In the genomic region with DNA sequence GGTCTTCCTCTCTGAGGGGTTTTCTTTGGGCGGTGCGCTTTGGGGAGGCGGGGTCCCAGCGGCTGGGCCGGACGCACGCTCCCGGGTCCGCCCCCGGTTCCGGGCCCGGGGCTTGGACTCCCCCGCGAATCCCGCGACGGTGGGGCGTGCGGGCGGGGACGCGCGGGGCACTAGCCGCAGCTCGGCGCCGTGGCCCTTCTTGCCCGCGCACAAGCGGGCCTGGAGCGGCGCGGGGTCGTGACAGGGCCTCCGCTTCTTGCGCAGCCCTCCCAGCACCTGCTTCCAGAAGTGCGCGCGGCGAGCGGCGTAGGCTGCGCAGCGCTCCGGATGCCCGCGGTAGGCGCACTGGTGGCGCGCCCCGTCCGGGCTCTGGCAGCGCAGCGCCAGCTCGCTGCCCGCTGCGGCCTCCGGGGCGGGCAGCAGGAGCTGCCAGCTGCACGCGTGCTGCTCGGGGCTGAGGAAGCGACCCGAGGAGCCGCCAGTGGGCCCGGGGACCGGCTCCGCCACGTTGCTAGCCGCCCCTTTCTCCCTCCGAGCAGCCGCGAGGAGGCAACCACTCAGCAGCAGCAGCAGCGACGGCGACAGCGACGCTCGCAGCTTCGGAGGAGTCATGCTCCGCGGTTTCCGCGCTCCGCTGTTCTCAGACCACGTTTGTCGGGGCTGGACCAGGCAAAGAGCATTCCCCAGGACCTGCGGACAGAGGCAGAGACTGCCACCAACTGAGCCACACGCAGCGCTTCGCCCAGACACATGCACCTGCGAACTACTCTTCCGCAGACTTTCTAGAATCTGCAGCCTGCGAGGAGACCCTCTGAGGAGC, we compare ENCODE assay signal across 1 cellular context.
TF ChIP-seq lines count a peak whose summit lies in the region.

No MANE protein-coding gene starts in this region.

TF ChIP-seq in H1, 55 proteins besides CTCF, POLR2A, EP300 and RAD21:
- no peak for TF ChIP-seq CHD1 (IDR thresholded peaks at IDR 0.05; ENCODE audit: low read depth, low read length)
- TF ChIP-seq BACH1 (IDR thresholded peaks at IDR 0.05; ENCODE audit: low read length) = no peak; the same call in 1 of the 2 replicates
- peak; percentile 62 for TF ChIP-seq RBBP5 (IDR thresholded peaks at IDR 0.05; ENCODE audit: borderline replicate concordance, low read depth, low read length)
- no peak for TF ChIP-seq BCL11A (IDR thresholded peaks at IDR 0.05; ENCODE audit: low read depth in 2 of 2, low read length in 2 of 2)
- TF ChIP-seq CEBPB (IDR thresholded peaks at IDR 0.05; ENCODE audit: low read depth, low read length) = no peak
- TF ChIP-seq GABPA (IDR thresholded peaks at IDR 0.05; ENCODE audit: borderline replicate concordance, insufficient read depth, low read length) = no peak
- peak; percentile 54; the same call in 1 of the 2 replicates for TF ChIP-seq TEAD4 (IDR thresholded peaks at IDR 0.05; ENCODE audit: low read depth, low read length)
- TF ChIP-seq CBX5 (IDR thresholded peaks at IDR 0.05; ENCODE audit: low read depth, low read length) = no peak
- no peak for TF ChIP-seq POU5F1 (IDR thresholded peaks at IDR 0.05; ENCODE audit: low read depth, low read length)
- TF ChIP-seq, protein P1, sequence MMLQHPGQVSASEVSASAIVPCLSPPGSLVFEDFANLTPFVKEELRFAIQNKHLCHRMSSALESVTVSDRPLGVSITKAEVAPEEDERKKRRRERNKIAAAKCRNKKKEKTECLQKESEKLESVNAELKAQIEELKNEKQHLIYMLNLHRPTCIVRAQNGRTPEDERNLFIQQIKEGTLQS (IDR thresholded peaks at IDR 0.05; ENCODE audit: insufficient read depth, low read depth, low read length) = no peak
- no peak for TF ChIP-seq SAP30 (IDR thresholded peaks at IDR 0.05; ENCODE audit: insufficient read depth, insufficient replicate concordance, low read length)
- TF ChIP-seq, protein P2, sequence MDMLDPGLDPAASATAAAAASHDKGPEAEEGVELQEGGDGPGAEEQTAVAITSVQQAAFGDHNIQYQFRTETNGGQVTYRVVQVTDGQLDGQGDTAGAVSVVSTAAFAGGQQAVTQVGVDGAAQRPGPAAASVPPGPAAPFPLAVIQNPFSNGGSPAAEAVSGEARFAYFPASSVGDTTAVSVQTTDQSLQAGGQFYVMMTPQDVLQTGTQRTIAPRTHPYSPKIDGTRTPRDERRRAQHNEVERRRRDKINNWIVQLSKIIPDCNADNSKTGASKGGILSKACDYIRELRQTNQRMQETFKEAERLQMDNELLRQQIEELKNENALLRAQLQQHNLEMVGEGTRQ (IDR thresholded peaks at IDR 0.05; ENCODE audit: low read length) = no peak
- TF ChIP-seq POLR2AphosphoS5 (IDR thresholded peaks at IDR 0.05; ENCODE audit: low read depth, low read length) = no peak; the same call in 1 of the 2 replicates
- no peak for TF ChIP-seq SIX5 (IDR thresholded peaks at IDR 0.05; ENCODE audit: low read depth, low read length)
- TF ChIP-seq RXRA (IDR thresholded peaks at IDR 0.05; ENCODE audit: insufficient read depth, low read depth, low read length) = no peak
- TF ChIP-seq SUZ12 (IDR thresholded peaks at IDR 0.05; ENCODE audit: low read length) = peak; percentile 30; the same call in 1 of the 2 replicates
- no peak for TF ChIP-seq JUND (IDR thresholded peaks at IDR 0.05; ENCODE audit: low read length)
- TF ChIP-seq FOSL1 (IDR thresholded peaks at IDR 0.05; ENCODE audit: insufficient read depth, low read depth, low read length) = 0 out of 2 replicates have a peak, but pooled peaks have one; percentile 38
- no peak for TF ChIP-seq KDM5A (IDR thresholded peaks at IDR 0.05; ENCODE audit: low read length)
- 0 out of 2 replicates have a peak, but pooled peaks have one; percentile 57 for TF ChIP-seq TAF1 (IDR thresholded peaks at IDR 0.05; ENCODE audit: low read depth, low read length)
- TF ChIP-seq SP2 (IDR thresholded peaks at IDR 0.05; ENCODE audit: low read length) = peak; percentile 18; the same call in 1 of the 2 replicates
- TF ChIP-seq CBX8 (IDR thresholded peaks at IDR 0.05; ENCODE audit: borderline replicate concordance, low read depth, low read length) = no peak
- TF ChIP-seq RNF2 (IDR thresholded peaks at IDR 0.05; ENCODE audit: borderline replicate concordance, low read depth, low read length, missing control alignments, poor library complexity, severe bottlenecking) = no peak
- TF ChIP-seq GTF2F1 (IDR thresholded peaks at IDR 0.05; ENCODE audit: borderline replicate concordance, low read depth, low read length) = no peak
- TF ChIP-seq EGR1 (IDR thresholded peaks at IDR 0.05; ENCODE audit: borderline replicate concordance, low read depth, low read length) = no peak
- TF ChIP-seq PHF8 (conservative IDR thresholded peaks at IDR 0.05; ENCODE audit: low read depth, low read length) = peak; percentile 67
- TF ChIP-seq SIN3A (conservative IDR thresholded peaks at IDR 0.05 in 1 of 2, IDR thresholded peaks at IDR 0.05 in 1 of 2; ENCODE audit: low read depth in 1 of 2, low read length in 2 of 2) = 0 out of 4 replicates have a peak, but pooled peaks have one; percentile 34 to 75
- peak; percentile 88 for TF ChIP-seq CTBP2 (IDR thresholded peaks at IDR 0.05; ENCODE audit: borderline replicate concordance, insufficient read depth, insufficient read length, low read length)
- TF ChIP-seq SP1 (IDR thresholded peaks at IDR 0.05; ENCODE audit: low read depth, low read length) = no peak
- TF ChIP-seq KDM1A (IDR thresholded peaks at IDR 0.05; ENCODE audit: borderline replicate concordance, low read length) = no peak
- TF ChIP-seq, protein P3, sequence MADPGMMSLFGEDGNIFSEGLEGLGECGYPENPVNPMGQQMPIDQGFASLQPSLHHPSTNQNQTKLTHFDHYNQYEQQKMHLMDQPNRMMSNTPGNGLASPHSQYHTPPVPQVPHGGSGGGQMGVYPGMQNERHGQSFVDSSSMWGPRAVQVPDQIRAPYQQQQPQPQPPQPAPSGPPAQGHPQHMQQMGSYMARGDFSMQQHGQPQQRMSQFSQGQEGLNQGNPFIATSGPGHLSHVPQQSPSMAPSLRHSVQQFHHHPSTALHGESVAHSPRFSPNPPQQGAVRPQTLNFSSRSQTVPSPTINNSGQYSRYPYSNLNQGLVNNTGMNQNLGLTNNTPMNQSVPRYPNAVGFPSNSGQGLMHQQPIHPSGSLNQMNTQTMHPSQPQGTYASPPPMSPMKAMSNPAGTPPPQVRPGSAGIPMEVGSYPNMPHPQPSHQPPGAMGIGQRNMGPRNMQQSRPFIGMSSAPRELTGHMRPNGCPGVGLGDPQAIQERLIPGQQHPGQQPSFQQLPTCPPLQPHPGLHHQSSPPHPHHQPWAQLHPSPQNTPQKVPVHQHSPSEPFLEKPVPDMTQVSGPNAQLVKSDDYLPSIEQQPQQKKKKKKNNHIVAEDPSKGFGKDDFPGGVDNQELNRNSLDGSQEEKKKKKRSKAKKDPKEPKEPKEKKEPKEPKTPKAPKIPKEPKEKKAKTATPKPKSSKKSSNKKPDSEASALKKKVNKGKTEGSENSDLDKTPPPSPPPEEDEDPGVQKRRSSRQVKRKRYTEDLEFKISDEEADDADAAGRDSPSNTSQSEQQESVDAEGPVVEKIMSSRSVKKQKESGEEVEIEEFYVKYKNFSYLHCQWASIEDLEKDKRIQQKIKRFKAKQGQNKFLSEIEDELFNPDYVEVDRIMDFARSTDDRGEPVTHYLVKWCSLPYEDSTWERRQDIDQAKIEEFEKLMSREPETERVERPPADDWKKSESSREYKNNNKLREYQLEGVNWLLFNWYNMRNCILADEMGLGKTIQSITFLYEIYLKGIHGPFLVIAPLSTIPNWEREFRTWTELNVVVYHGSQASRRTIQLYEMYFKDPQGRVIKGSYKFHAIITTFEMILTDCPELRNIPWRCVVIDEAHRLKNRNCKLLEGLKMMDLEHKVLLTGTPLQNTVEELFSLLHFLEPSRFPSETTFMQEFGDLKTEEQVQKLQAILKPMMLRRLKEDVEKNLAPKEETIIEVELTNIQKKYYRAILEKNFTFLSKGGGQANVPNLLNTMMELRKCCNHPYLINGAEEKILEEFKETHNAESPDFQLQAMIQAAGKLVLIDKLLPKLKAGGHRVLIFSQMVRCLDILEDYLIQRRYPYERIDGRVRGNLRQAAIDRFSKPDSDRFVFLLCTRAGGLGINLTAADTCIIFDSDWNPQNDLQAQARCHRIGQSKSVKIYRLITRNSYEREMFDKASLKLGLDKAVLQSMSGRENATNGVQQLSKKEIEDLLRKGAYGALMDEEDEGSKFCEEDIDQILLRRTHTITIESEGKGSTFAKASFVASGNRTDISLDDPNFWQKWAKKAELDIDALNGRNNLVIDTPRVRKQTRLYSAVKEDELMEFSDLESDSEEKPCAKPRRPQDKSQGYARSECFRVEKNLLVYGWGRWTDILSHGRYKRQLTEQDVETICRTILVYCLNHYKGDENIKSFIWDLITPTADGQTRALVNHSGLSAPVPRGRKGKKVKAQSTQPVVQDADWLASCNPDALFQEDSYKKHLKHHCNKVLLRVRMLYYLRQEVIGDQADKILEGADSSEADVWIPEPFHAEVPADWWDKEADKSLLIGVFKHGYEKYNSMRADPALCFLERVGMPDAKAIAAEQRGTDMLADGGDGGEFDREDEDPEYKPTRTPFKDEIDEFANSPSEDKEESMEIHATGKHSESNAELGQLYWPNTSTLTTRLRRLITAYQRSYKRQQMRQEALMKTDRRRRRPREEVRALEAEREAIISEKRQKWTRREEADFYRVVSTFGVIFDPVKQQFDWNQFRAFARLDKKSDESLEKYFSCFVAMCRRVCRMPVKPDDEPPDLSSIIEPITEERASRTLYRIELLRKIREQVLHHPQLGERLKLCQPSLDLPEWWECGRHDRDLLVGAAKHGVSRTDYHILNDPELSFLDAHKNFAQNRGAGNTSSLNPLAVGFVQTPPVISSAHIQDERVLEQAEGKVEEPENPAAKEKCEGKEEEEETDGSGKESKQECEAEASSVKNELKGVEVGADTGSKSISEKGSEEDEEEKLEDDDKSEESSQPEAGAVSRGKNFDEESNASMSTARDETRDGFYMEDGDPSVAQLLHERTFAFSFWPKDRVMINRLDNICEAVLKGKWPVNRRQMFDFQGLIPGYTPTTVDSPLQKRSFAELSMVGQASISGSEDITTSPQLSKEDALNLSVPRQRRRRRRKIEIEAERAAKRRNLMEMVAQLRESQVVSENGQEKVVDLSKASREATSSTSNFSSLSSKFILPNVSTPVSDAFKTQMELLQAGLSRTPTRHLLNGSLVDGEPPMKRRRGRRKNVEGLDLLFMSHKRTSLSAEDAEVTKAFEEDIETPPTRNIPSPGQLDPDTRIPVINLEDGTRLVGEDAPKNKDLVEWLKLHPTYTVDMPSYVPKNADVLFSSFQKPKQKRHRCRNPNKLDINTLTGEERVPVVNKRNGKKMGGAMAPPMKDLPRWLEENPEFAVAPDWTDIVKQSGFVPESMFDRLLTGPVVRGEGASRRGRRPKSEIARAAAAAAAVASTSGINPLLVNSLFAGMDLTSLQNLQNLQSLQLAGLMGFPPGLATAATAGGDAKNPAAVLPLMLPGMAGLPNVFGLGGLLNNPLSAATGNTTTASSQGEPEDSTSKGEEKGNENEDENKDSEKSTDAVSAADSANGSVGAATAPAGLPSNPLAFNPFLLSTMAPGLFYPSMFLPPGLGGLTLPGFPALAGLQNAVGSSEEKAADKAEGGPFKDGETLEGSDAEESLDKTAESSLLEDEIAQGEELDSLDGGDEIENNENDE (IDR thresholded peaks at IDR 0.05; ENCODE audit: insufficient replicate concordance, low read length) = no peak
- no peak for TF ChIP-seq SRF (IDR thresholded peaks at IDR 0.05; ENCODE audit: low read depth, low read length)
- TF ChIP-seq YY1 (IDR thresholded peaks at IDR 0.05; ENCODE audit: low read depth, low read length) = no peak; the same call in 1 of the 2 replicates
- peak; percentile 72 for TF ChIP-seq KDM4A (IDR thresholded peaks at IDR 0.05; ENCODE audit: low read depth, low read length, severe bottlenecking)
- no peak for TF ChIP-seq JUN (IDR thresholded peaks at IDR 0.05; ENCODE audit: low read depth, low read length)
- TF ChIP-seq ZNF274 (IDR thresholded peaks at IDR 0.05; ENCODE audit: borderline replicate concordance, extremely low read depth, low read length) = no peak
- TF ChIP-seq CREB1 (IDR thresholded peaks at IDR 0.05) = peak; percentile 35; the same call in 1 of the 2 replicates
- no peak for TF ChIP-seq RFX5 (IDR thresholded peaks at IDR 0.05; ENCODE audit: borderline replicate concordance, low read depth, low read length)
- no peak for TF ChIP-seq SIRT6 (IDR thresholded peaks at IDR 0.05; ENCODE audit: low read length)
- no peak; the same call in 1 of the 2 replicates for TF ChIP-seq TCF12 (IDR thresholded peaks at IDR 0.05; ENCODE audit: low read depth, low read length)
- peak; percentile 92 for TF ChIP-seq ASH2L (IDR thresholded peaks at IDR 0.05; ENCODE audit: low read length)
- TF ChIP-seq, protein P4, sequence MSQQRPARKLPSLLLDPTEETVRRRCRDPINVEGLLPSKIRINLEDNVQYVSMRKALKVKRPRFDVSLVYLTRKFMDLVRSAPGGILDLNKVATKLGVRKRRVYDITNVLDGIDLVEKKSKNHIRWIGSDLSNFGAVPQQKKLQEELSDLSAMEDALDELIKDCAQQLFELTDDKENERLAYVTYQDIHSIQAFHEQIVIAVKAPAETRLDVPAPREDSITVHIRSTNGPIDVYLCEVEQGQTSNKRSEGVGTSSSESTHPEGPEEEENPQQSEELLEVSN (IDR thresholded peaks at IDR 0.05) = peak; percentile 86
- TF ChIP-seq, protein P5, sequence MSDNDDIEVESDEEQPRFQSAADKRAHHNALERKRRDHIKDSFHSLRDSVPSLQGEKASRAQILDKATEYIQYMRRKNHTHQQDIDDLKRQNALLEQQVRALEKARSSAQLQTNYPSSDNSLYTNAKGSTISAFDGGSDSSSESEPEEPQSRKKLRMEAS (IDR thresholded peaks at IDR 0.05) = peak; percentile 94
- no peak for TF ChIP-seq EZH2 (IDR thresholded peaks at IDR 0.05; ENCODE audit: low read depth, low read length, severe bottlenecking)
- no peak for TF ChIP-seq MAFK (IDR thresholded peaks at IDR 0.05; ENCODE audit: low read depth, low read length)
- no peak for TF ChIP-seq NANOG (IDR thresholded peaks at IDR 0.05; ENCODE audit: insufficient read depth, low read depth, low read length, poor library complexity, severe bottlenecking)
- no peak for TF ChIP-seq NRF1 (IDR thresholded peaks at IDR 0.05; ENCODE audit: low read depth, low read length)
- no peak for TF ChIP-seq HDAC6 (IDR thresholded peaks at IDR 0.05; ENCODE audit: low read depth, low read length)
- no peak for TF ChIP-seq SP4 (IDR thresholded peaks at IDR 0.05; ENCODE audit: low read length)
- TF ChIP-seq, protein P6, sequence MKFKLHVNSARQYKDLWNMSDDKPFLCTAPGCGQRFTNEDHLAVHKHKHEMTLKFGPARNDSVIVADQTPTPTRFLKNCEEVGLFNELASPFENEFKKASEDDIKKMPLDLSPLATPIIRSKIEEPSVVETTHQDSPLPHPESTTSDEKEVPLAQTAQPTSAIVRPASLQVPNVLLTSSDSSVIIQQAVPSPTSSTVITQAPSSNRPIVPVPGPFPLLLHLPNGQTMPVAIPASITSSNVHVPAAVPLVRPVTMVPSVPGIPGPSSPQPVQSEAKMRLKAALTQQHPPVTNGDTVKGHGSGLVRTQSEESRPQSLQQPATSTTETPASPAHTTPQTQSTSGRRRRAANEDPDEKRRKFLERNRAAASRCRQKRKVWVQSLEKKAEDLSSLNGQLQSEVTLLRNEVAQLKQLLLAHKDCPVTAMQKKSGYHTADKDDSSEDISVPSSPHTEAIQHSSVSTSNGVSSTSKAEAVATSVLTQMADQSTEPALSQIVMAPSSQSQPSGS (IDR thresholded peaks at IDR 0.05; ENCODE audit: low read length) = no peak
- no peak for TF ChIP-seq BRCA1 (IDR thresholded peaks at IDR 0.05; ENCODE audit: low read depth, low read length)
- TF ChIP-seq CHD2 (IDR thresholded peaks at IDR 0.05; ENCODE audit: low read length) = no peak
- TF ChIP-seq TBP (IDR thresholded peaks at IDR 0.05; ENCODE audit: low read depth, low read length) = peak; percentile 82
- TF ChIP-seq TAF7 (optimal IDR thresholded peaks at IDR 0.05; ENCODE audit: borderline replicate concordance, low read depth, low read length) = peak; percentile 25
- TF ChIP-seq HDAC2 (IDR thresholded peaks at IDR 0.05; ENCODE audit: borderline replicate concordance in 1 of 2, low read depth in 2 of 2, low read length in 2 of 2) = peak in 1 of 2 experiments; percentile 78; a peak in 2 of 4 replicates
TF ChIP-seq in H1: peak in this region for 17.
